8 cellular contexts compared by ENCODE assay signal in the genomic region with DNA sequence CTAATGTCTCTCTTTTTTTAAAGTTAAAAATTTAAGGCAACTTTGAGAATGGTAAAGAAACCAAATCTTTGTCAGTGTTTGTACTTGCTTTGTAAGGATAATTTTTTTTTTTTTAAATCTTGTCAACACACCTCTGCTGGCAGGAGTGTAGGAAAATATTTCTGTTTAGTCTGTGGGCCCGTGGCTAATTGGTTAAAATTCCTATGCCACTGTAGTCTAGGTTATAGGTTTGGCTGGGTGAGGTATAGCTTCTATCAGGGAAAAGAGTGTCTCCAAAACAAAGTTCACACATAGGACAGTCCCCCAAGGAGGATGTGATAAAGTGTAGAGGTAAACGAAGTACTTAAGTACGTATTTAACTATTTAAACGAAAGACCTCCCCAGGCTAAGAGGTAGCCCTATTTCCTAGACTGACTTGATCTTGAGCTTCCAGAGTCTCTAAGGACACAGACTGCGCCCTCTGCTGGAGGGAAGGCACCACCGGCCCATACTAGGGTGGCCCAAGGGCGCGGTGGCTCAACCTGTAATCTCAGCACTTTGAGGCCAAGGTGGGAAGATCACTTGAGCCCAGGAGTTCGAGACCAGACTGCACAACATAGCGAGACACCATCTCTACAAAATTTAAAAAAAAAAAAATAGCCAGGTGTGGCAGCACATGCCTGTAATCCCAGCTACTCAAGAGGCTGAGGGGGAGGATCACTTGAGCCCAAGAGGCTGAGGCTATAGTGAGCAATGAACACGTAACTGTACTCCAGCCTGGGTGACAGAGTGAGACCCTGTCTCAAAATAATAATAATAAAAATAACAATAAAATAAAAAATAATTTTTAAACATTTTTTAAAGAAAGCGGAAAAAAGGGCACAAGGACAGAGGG. TPM values are rescaled to one million over a fixed set of nuclear protein-coding genes. Genes with fewer than 3 reads are reported as not detected.
DNase-seq lines count a peak whose midpoint lies in the region; ATAC-seq and TF ChIP-seq lines count a peak whose summit lies in the region.

No MANE protein-coding gene starts in this region.

- no peaks in the 10 kb centered on the region for H3K27me3 ChIP-seq in dorsolateral prefrontal cortex

- CTCF ChIA-PET in activated CD4-positive, alpha-beta memory T cell treated with anti-CD3 and anti-CD28 coated beads for 36 hours (lab: Charles Lee) = interaction anchor here (0.6 to 6.1 kb wide), 39 partner anchors 10 to 297 kb away, joined by 3 to 70 read pairs (median 4); a partner anchor contains a TSS

- POLR2A ChIA-PET in activated CD4-positive, alpha-beta memory T cell treated with anti-CD3 and anti-CD28 coated beads for 36 hours (lab: Charles Lee) = interaction anchor here (0.6 to 1.2 kb wide), 2 partner anchors 11 to 1023 kb away, joined by 4 to 6 read pairs; no protein-coding TSS in a partner anchor

- no peak overlapping the region for H3K4me3 Mint-ChIP-seq in activated CD4-positive, alpha-beta memory T cell treated with anti-CD3 and anti-CD28 coated beads for 36 hours

- peak overlapping the region; percentile 61 to 100 (median 100) for H3K27ac ChIP-seq in dorsolateral prefrontal cortex

- no peaks in the 10 kb centered on the region for H3K36me3 Mint-ChIP-seq in activated CD4-positive, alpha-beta memory T cell treated with anti-CD3 and anti-CD28 coated beads for 36 hours

- peaks cover 3% of the 10 kb centered on the region for H3K4me1 Mint-ChIP-seq in activated CD4-positive, alpha-beta memory T cell treated with anti-CD3 and anti-CD28 coated beads for 36 hours (ENCODE audit: low read depth)

- H3K27me3 Mint-ChIP-seq in activated CD4-positive, alpha-beta memory T cell treated with anti-CD3 and anti-CD28 coated beads for 36 hours = no peaks in the 10 kb centered on the region

- peak; percentile 94 for DNase-seq in DMS 273 (lab: John Stamatoyannopoulos, UW; ENCODE audit: unreplicated experiment)
- DNase-seq in NCI-H82 treated with DMSO at 0.1 percent for 48 hours (lab: John Stamatoyannopoulos, UW; ENCODE audit: unreplicated experiment) = peak; percentile 70
- peak; percentile 88 for DNase-seq in activated CD4-positive, alpha-beta memory T cell treated with anti-CD3 and anti-CD28 coated beads for 36 hours
- peak in 9 of 10 donors; percentile 59 to 87 (median 80) for DNase-seq in dorsolateral prefrontal cortex
- peak; percentile 90 for DNase-seq in medulla oblongata (ENCODE audit: extremely low spot score)
- DNase-seq in stimulated activated CD8-positive, alpha-beta memory T cell treated with anti-CD3 and anti-CD28 coated beads, Interleukin-15, amount 100 ng/mL, for 1 hour (ENCODE audit: low read depth) = peak; percentile 61

- no peak overlapping the region for H3K27ac Mint-ChIP-seq in activated CD4-positive, alpha-beta memory T cell treated with anti-CD3 and anti-CD28 coated beads for 36 hours

- no peaks in the 10 kb centered on the region for H3K9me3 Mint-ChIP-seq in activated CD4-positive, alpha-beta memory T cell treated with anti-CD3 and anti-CD28 coated beads for 36 hours

- ATAC-seq in HG03045 (IDR thresholded peaks at IDR 0.05; ENCODE audit: unreplicated experiment) (peak; percentile 30), HG02852 (IDR thresholded peaks at IDR 0.05; ENCODE audit: unreplicated experiment) (no peak)

- peak; percentile 46 to 93 (median 80) for TF ChIP-seq CTCF in dorsolateral prefrontal cortex (IDR thresholded peaks at IDR 0.05 in 54 of 56, conservative IDR thresholded peaks at IDR 0.05 in 2 of 56; ENCODE audit: low read depth in 1 of 56, partially characterized antibody in 56 of 56)

- no peak overlapping the region for H3K4me3 ChIP-seq in dorsolateral prefrontal cortex

- intact Hi-C loops in activated CD4-positive, alpha-beta memory T cell treated with anti-CD3 and anti-CD28 coated beads for 36 hours (cut with micrococcal nuclease) = loop anchor here (1.0 kb wide), 2 partner anchors 38 to 87 kb away; no protein-coding TSS in a partner anchor
- intact Hi-C loops in dorsolateral prefrontal cortex (cut with DNase I) = loop anchor here (2.0 to 5.0 kb wide), 3 partner anchors 37 to 84 kb away; no protein-coding TSS in a partner anchor

RNA-seq across cellular contexts. Expression of a gene that starts 8.9 kb away (rescaled TPM):
- not detected for total RNA-seq in activated CD4-positive, alpha-beta memory T cell treated with anti-CD3 and anti-CD28 coated beads for 36 hours
- total RNA-seq in dorsolateral prefrontal cortex = not detected
